Comparison of ENCODE assay signal across 14 cellular contexts in the genomic region with DNA sequence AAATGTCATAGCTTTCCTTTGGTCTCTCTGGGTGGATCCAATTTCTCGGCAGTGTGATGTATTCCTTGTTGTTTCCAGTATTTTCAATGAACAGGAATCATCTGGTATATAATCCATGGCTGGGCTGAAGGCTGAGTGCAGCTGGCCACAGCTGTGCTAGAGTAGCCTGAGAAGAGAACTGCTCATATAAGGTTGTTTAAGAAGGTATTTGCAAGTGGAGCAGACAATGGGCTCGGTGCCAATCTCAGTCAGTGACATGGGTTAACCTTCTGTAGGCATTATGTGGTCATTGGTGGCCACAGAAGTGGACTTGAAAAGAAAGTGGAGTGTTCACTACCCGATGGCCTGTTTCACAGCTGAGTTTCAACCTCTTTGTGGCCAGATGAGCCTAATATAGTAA.
DNase-seq lines count a peak whose midpoint lies in the region; ATAC-seq and TF ChIP-seq lines count a peak whose summit lies in the region.
"Had no signal": no experiment of that assay in that cellular context is flagged by ENCODE, and none has a peak within 500 bp of the region (broad histone marks: within the 10 kb centered on the region; RNA-seq: fewer than 3 reads in every experiment).

No MANE protein-coding gene starts in this region.

- TF ChIP-seq EP300 in Ishikawa (IDR thresholded peaks at IDR 0.05; ENCODE audit: borderline replicate concordance) (no peak), stomach (IDR thresholded peaks at IDR 0.05) (no peak)

- no peaks in the 10 kb centered on the region for H3K79me1 ChIP-seq in mesenchymal stem cell (replicated peaks; ENCODE audit: low read length, poor library complexity, severe bottlenecking)

- ATAC-seq in GM18519 (IDR thresholded peaks at IDR 0.05; ENCODE audit: low FRiP score, unreplicated experiment): no peak

- no peak overlapping the region for H4K8ac ChIP-seq in mesenchymal stem cell (ENCODE audit: low read length)

- no peak overlapping the region for H2BK12ac ChIP-seq in mesenchymal stem cell (ENCODE audit: low read length in 2 of 2)

- H3K4me2 ChIP-seq in mesenchymal stem cell (ENCODE audit: low read length, poor library complexity, severe bottlenecking): no peak overlapping the region

- H3K14ac ChIP-seq in mesenchymal stem cell (ENCODE audit: low read length in 2 of 2): no peak overlapping the region

- WGBS in mesenchymal stem cell: 76% methylated on average over 2 of the region's 3 CpGs
- WGBS in stomach, 5 donors: 55 to 74% (median 66%) methylated on average over 3 of the region's 3 CpGs

- H3K9me3 ChIP-seq in mesenchymal stem cell (ENCODE audit: control insufficient read depth, low read length) (no peaks in the 10 kb centered on the region), stomach (no peaks in the 10 kb centered on the region)
- H3K9me3 ChIP-seq: adrenal gland, vagina had no signal

- H3K4me3 ChIP-seq in mesenchymal stem cell (ENCODE audit: insufficient read depth in 1 of 2, low read depth in 1 of 2, low read length in 2 of 2): no peak overlapping the region
- no peak overlapping the region for H3K4me3 ChIP-seq in stomach
- H3K4me3 ChIP-seq: adrenal gland, vagina had no signal

- DNase-seq in dermis blood vessel endothelial cell (peak; percentile 31), mesenchymal stem cell (peak; percentile 82), stomach (peak; percentile 29), cerebellar cortex (ENCODE audit: low spot score) (no peak), HPDE6-E6E7 (ENCODE audit: extremely low spot score) (no peak)
- DNase-seq in stimulated activated naive CD4-positive, alpha-beta T cell treated with Interleukin-2 at 50 U/mL for 16 hours (lab: John Stamatoyannopoulos, UW): no peak
- DNase-seq: activated CD8-positive, alpha-beta memory T cell treated with anti-CD3 and anti-CD28 coated beads for 24 hours; NCI-H526 treated with DMSO at 0.1 percent for 48 hours; stimulated activated CD4-positive, alpha-beta T cell treated with anti-CD3 and anti-CD28 coated beads, Interleukin-4, amount 100 ng/mL, for 1 hour; T-helper 1 cell had no signal

- H3K23ac ChIP-seq in mesenchymal stem cell (ENCODE audit: low read length in 2 of 2): no peak overlapping the region

- H3K4ac ChIP-seq in mesenchymal stem cell (ENCODE audit: low read depth in 1 of 2, low read length in 2 of 2): no peak overlapping the region

- no peaks in the 10 kb centered on the region for H3K27me3 ChIP-seq in mesenchymal stem cell (ENCODE audit: control insufficient read depth in 1 of 2, insufficient read depth in 1 of 2, low read length in 2 of 2)
- no peaks in the 10 kb centered on the region for H3K27me3 ChIP-seq in stomach
- H3K27me3 ChIP-seq: adrenal gland, vagina had no signal

- H2BK5ac ChIP-seq in mesenchymal stem cell (ENCODE audit: low read depth, low read length, poor library complexity, severe bottlenecking): no peak overlapping the region

- H3K4me1 ChIP-seq in mesenchymal stem cell (ENCODE audit: control insufficient read depth, insufficient read depth, low read depth, low read length) (peaks cover 2% of the 10 kb centered on the region), stomach (peaks cover 0 to 42% (median 9%) of the 10 kb centered on the region in 4 donors)
- H3K4me1 ChIP-seq: adrenal gland had no signal

- H2AFZ ChIP-seq in mesenchymal stem cell (ENCODE audit: low read depth, low read length): no peak overlapping the region

- TF ChIP-seq POLR2A in stomach (IDR thresholded peaks at IDR 0.05): no peak

- H3K36me3 ChIP-seq in mesenchymal stem cell (ENCODE audit: control insufficient read depth in 1 of 2, insufficient read depth in 2 of 2, low read depth in 1 of 2, low read length in 2 of 2) (no peaks in the 10 kb centered on the region), stomach (no peaks in the 10 kb centered on the region)
- H3K36me3 ChIP-seq: adrenal gland, vagina had no signal

- no peak overlapping the region for H4K91ac ChIP-seq in mesenchymal stem cell (ENCODE audit: low read length)

- no peak for TF ChIP-seq RAD21 in Ishikawa (IDR thresholded peaks at IDR 0.05; ENCODE audit: low read depth)

- no peak for TF ChIP-seq CTCF in stomach (IDR thresholded peaks at IDR 0.05)

- no peak overlapping the region for H2BK15ac ChIP-seq in mesenchymal stem cell (ENCODE audit: low read depth, poor library complexity, severe bottlenecking)

- H3K18ac ChIP-seq in mesenchymal stem cell (ENCODE audit: low read depth in 1 of 2, low read length in 2 of 2): peak overlapping the region in 1 of 2 experiments; percentile 14

- H3K27ac ChIP-seq in mesenchymal stem cell (ENCODE audit: low read length, poor library complexity, severe bottlenecking) (no peak overlapping the region), stomach (peak overlapping the region in 4 of 5 donors; percentile 50 to 76 (median 68))
- H3K27ac ChIP-seq: vagina had no signal

- H2BK120ac ChIP-seq in mesenchymal stem cell (ENCODE audit: low read depth, low read length): no peak overlapping the region

- intact Hi-C loops in stomach (cut with DNase I; ENCODE audit: low total_unique reads): no loop called here

- peak overlapping the region; percentile 59 for H3K9ac ChIP-seq in mesenchymal stem cell (ENCODE audit: low read length)

- H2AK5ac ChIP-seq in mesenchymal stem cell (ENCODE audit: low read length, severe bottlenecking): no peak overlapping the region

TF ChIP-seq in Ishikawa, 13 proteins besides CTCF, POLR2A, EP300 and RAD21:
- TF ChIP-seq NFIC (IDR thresholded peaks at IDR 0.05) (peak; percentile 44), ZBTB7A (IDR thresholded peaks at IDR 0.05; ENCODE audit: low read depth) (no peak), TEAD4 (IDR thresholded peaks at IDR 0.05) (no peak)

Comparison
In these comparisons a context has a peak if more than half of its experiments do, and no peak if none do; other contexts are left out.
1. DNase-seq: peak in dermis blood vessel endothelial cell (single experiment), mesenchymal stem cell (single experiment) and stomach (single experiment); none in stimulated activated naive CD4-positive, alpha-beta T cell treated with Interleukin-2 at 50 U/mL for 16 hours (single experiment), cerebellar cortex (single experiment) and HPDE6-E6E7 (single experiment).